18 cellular contexts compared by ENCODE assay signal in the genomic region with DNA sequence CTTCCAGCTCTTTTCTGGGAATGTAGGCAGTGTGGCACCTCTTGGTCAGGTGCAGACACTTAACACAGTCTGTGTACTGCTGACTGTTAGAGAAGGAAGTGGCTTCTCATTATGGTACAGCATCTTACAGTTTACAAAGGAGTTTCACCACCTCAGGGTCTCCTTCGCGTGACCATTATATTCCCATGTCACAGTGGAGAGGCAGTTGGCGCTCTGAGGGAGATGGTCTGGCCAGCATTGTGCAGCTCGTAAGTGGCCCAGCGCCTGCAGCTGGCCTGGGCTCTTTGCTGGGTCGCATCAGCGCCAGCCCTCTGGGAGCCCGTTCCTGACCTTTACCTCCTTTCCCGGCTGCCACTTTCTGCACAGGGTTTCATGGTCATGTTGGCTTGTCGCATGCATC. TPM values are rescaled to one million over a fixed set of nuclear protein-coding genes. Genes with fewer than 3 reads are reported as not detected.
A peak's percentile ranks its signal among the peaks of the same experiment; 100 is the strongest.
DNase-seq lines count a peak whose midpoint lies in the region; ATAC-seq and TF ChIP-seq lines count a peak whose summit lies in the region.
"Had no signal": no experiment of that assay in that cellular context is flagged by ENCODE, and none has a peak within 500 bp of the region (broad histone marks: within the 10 kb centered on the region; RNA-seq: fewer than 3 reads in every experiment).

No MANE protein-coding gene starts in this region.

- no peak for DNase-seq in heart left ventricle
- no peak for DNase-seq in Right ventricle myocardium superior
- DNase-seq in head of caudate nucleus, result peak in 32 of 42 donors; percentile 31 to 80 (median 59)
- DNase-seq in pons (ENCODE audit: low spot score), result peak; percentile 73
- no peak for DNase-seq in uterus
- no peak for DNase-seq in GOT3 (lab: John Stamatoyannopoulos, UW)
- DNase-seq in NCI-H446 treated with DMSO at 0.1 percent for 48 hours (lab: John Stamatoyannopoulos, UW), result no peak
- no peak for DNase-seq in OCI-LY7 (ENCODE audit: low spot score)
- DNase-seq: activated CD4-positive, alpha-beta T cell treated with anti-CD3 and anti-CD28 coated beads for 36 hours; activated gamma-delta T cell treated with Interleukin-2 at 50 U/mL for 16 hours; effector memory CD8-positive, alpha-beta T cell; EL; kidney; NCI-H2029 treated with DMSO at 0.1 percent for 48 hours; NCI-H526; stimulated activated naive CD4-positive, alpha-beta T cell treated with Interleukin-2 at 50 U/mL for 16 hours had no signal

- TF ChIP-seq POLR2A in heart left ventricle (IDR thresholded peaks at IDR 0.05) (no peak), uterus (IDR thresholded peaks at IDR 0.05) (no peak)

- WGBS in heart left ventricle, 4 donors, result 60 to 76% (median 66%) methylated on average over 10 of the region's 10 CpGs

- H3K27me3 ChIP-seq in heart left ventricle (no peaks in the 10 kb centered on the region), uterus (no peaks in the 10 kb centered on the region)

- BruUV-seq in OCI-LY7 (replicated peaks; lab: Mats Ljungman, UMichigan), result no TSS peak

- TF ChIP-seq CTCF in heart left ventricle (IDR thresholded peaks at IDR 0.05), result no peak
- no peak for TF ChIP-seq CTCF in uterus (IDR thresholded peaks at IDR 0.05)
- TF ChIP-seq CTCF in OCI-LY7 (conservative IDR thresholded peaks at IDR 0.05; ENCODE audit: low read length), result no peak

- H3K4me3 ChIP-seq in heart left ventricle, result no peak overlapping the region
- no peak overlapping the region for H3K4me3 ChIP-seq in uterus
- H3K4me3 ChIP-seq in OCI-LY7 (ENCODE audit: low read depth, low read length, poor library complexity, severe bottlenecking), result no peak overlapping the region

- H3K4me1 ChIP-seq in heart left ventricle (peaks cover 5 to 82% (median 58%) of the 10 kb centered on the region in 12 donors), uterus (peaks cover 5 to 18% of the 10 kb centered on the region in 2 donors), OCI-LY7 (ENCODE audit: insufficient read depth, low read length, poor library complexity, severe bottlenecking) (no peaks in the 10 kb centered on the region)

- H3K79me2 ChIP-seq in OCI-LY7 (ENCODE audit: insufficient read depth, low read depth, low read length), result no peaks in the 10 kb centered on the region

- H3K9me2 ChIP-seq in OCI-LY7 (ENCODE audit: insufficient read depth, low read length), result no peaks in the 10 kb centered on the region

- H2AFZ ChIP-seq in OCI-LY7 (ENCODE audit: low read length), result no peak overlapping the region

- intact Hi-C loops in heart left ventricle (cut with DNase I), result no loop called here
- intact Hi-C loops in Right ventricle myocardium superior (cut with DNase I), result no loop called here
- intact Hi-C loops in head of caudate nucleus (cut with DNase I), result no loop called here
- intact Hi-C loops in uterus (cut with DNase I; ENCODE audit: low total_unique reads), result no loop called here
- intact Hi-C loops in OCI-LY7 (cut with micrococcal nuclease; ENCODE audit: unreplicated experiment), result no loop called here

- no peaks in the 10 kb centered on the region for H3K9me3 ChIP-seq in heart left ventricle
- H3K9me3 ChIP-seq in uterus, result no peaks in the 10 kb centered on the region
- H3K9me3 ChIP-seq in OCI-LY7 (ENCODE audit: low read length), result no peaks in the 10 kb centered on the region

- no peak overlapping the region for H3K4me2 ChIP-seq in OCI-LY7 (ENCODE audit: low read length)

- H3K27ac ChIP-seq in heart left ventricle (peak overlapping the region in 10 of 12 donors; percentile 3 to 92 (median 66)), uterus (peak overlapping the region; percentile 70 to 78), OCI-LY7 (ENCODE audit: low read depth, low read length, poor library complexity, severe bottlenecking) (no peak overlapping the region)

- H4K20me1 ChIP-seq in OCI-LY7 (ENCODE audit: insufficient read depth, low read length), result no peaks in the 10 kb centered on the region

- POLR2A ChIA-PET in OCI-LY7 (lab: Charles Lee), result no interaction called here

- ATAC-seq in heart left ventricle, result no peak
- no peak for ATAC-seq in Right ventricle myocardium superior (ENCODE audit: poor library complexity)
- ATAC-seq: activated CD4-positive, alpha-beta T cell treated with anti-CD3 and anti-CD28 coated beads for 36 hours; effector memory CD8-positive, alpha-beta T cell had no signal

- CTCF ChIA-PET in OCI-LY7 (lab: Charles Lee; ENCODE audit: unreplicated experiment), result no interaction called here

- no peaks in the 10 kb centered on the region for H3K36me3 ChIP-seq in heart left ventricle
- H3K36me3 ChIP-seq in uterus, result no peaks in the 10 kb centered on the region
- no peaks in the 10 kb centered on the region for H3K36me3 ChIP-seq in OCI-LY7 (ENCODE audit: insufficient read depth, low read length)

RNA-seq across cellular contexts. Expression of a gene that starts 15.4 kb away (rescaled TPM):
- total RNA-seq in heart left ventricle (10 to 100 TPM in 6 of 9 donors, 1 to 10 TPM in 3; 4.5 to 20.2 (median 11.1) TPM), Right ventricle myocardium superior (9.5 TPM), uterus (10 to 100 TPM; 17.2 to 58.1 (median 24.4) TPM), OCI-LY7 (2022) (3.1 and 4.0 TPM in 2 replicates)
- polyA plus RNA-seq in heart left ventricle, result 10 to 100 TPM; 10.5 to 12.5 TPM
- total RNA-seq in OCI-LY7 (2014; rRNA removed; shearing (Covaris generic)), result 1.9 and 2.4 TPM in 2 replicates

RNA-seq across cellular contexts. Expression of a gene that starts 50.0 kb away (rescaled TPM):
- total RNA-seq in heart left ventricle, result under 1 TPM in 4 of 9 donors, not detected in 5; 0.22 to 0.39 (median 0.29) TPM
- under 1 TPM; 0.11 to 0.15 TPM for polyA plus RNA-seq in heart left ventricle
- total RNA-seq in Right ventricle myocardium superior, result 0.24 TPM
- 10 to 100 TPM in 2 of 4 donors, 1 to 10 TPM in 1, under 1 TPM in 1; 0.28 to 35.0 (median 13.8) TPM for total RNA-seq in uterus
- total RNA-seq in OCI-LY7 (2014; rRNA removed; shearing (Covaris generic)), result not detected in 2 replicates
- total RNA-seq in OCI-LY7 (2022), result not detected in 2 replicates
- total RNA-seq: activated CD4-positive, alpha-beta T cell treated with anti-CD3 and anti-CD28 coated beads for 36 hours; mesothelial cell of epicardium had no signal
- polyA plus RNA-seq: neural cell had no signal

Comparison
In these comparisons a context has a peak if more than half of its experiments do, and no peak if none do; other contexts are left out.
1. DNase-seq: peak in head of caudate nucleus (32 of 42) and pons (single experiment); none in heart left ventricle (0 of 5), Right ventricle myocardium superior (single experiment), uterus (0 of 2), GOT3 (single experiment), NCI-H446 treated with DMSO at 0.1 percent for 48 hours (single experiment) and OCI-LY7 (single experiment).